Comparison of ENCODE assay signal across 2 cellular contexts in genomic region chr13:75723927-75724326, GRCh38.
TF ChIP-seq lines count a peak whose summit lies in the region.

No MANE protein-coding gene starts in this region.

TF ChIP-seq in SK-N-SH treated with all-trans-retinoic acid at 6 μM for 48 hours, 23 proteins besides CTCF, POLR2A, EP300 and RAD21 (continued from another document):
- TF ChIP-seq GLIS3 (CRISPR knock-in tag; IDR thresholded peaks at IDR 0.05) (no peak), CREB5 (CRISPR knock-in tag; IDR thresholded peaks at IDR 0.05; ENCODE audit: low read depth) (no peak), ZNF565 (CRISPR knock-in tag; conservative IDR thresholded peaks at IDR 0.05; ENCODE audit: low read depth) (no peak), CSRNP3 (CRISPR knock-in tag; IDR thresholded peaks at IDR 0.05) (no peak), PATZ1 (CRISPR knock-in tag; IDR thresholded peaks at IDR 0.05; ENCODE audit: borderline replicate concordance) (no peak), OSR1 (CRISPR knock-in tag; IDR thresholded peaks at IDR 0.05) (no peak), ARNTL (CRISPR knock-in tag; IDR thresholded peaks at IDR 0.05; ENCODE audit: borderline replicate concordance, low read depth) (no peak), SNAI2 (CRISPR knock-in tag; IDR thresholded peaks at IDR 0.05) (no peak), ZC3H10 (CRISPR knock-in tag; IDR thresholded peaks at IDR 0.05) (no peak), ZNF8 (CRISPR knock-in tag; IDR thresholded peaks at IDR 0.05) (no peak), ZFP30 (CRISPR knock-in tag; IDR thresholded peaks at IDR 0.05) (no peak)
- TF ChIP-seq, protein P1, sequence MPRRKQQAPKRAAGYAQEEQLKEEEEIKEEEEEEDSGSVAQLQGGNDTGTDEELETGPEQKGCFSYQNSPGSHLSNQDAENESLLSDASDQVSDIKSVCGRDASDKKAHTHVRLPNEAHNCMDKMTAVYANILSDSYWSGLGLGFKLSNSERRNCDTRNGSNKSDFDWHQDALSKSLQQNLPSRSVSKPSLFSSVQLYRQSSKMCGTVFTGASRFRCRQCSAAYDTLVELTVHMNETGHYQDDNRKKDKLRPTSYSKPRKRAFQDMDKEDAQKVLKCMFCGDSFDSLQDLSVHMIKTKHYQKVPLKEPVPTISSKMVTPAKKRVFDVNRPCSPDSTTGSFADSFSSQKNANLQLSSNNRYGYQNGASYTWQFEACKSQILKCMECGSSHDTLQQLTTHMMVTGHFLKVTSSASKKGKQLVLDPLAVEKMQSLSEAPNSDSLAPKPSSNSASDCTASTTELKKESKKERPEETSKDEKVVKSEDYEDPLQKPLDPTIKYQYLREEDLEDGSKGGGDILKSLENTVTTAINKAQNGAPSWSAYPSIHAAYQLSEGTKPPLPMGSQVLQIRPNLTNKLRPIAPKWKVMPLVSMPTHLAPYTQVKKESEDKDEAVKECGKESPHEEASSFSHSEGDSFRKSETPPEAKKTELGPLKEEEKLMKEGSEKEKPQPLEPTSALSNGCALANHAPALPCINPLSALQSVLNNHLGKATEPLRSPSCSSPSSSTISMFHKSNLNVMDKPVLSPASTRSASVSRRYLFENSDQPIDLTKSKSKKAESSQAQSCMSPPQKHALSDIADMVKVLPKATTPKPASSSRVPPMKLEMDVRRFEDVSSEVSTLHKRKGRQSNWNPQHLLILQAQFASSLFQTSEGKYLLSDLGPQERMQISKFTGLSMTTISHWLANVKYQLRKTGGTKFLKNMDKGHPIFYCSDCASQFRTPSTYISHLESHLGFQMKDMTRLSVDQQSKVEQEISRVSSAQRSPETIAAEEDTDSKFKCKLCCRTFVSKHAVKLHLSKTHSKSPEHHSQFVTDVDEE (CRISPR knock-in tag; IDR thresholded peaks at IDR 0.05): no peak

TF ChIP-seq in SK-N-SH, 30 proteins besides CTCF, POLR2A, EP300 and RAD21 (continued from another document):
- no peak for TF ChIP-seq MXI1 (IDR thresholded peaks at IDR 0.05; ENCODE audit: low read depth, low read length)
